22 cellular contexts compared by ENCODE assay signal in genomic region chr17:20541864-20542554, GRCh38. TPM values are rescaled to one million over a fixed set of nuclear protein-coding genes. Genes with fewer than 3 reads are reported as not detected.
A peak's percentile ranks its signal among the peaks of the same experiment; 100 is the strongest.
DNase-seq lines count a peak whose midpoint lies in the region; ATAC-seq and TF ChIP-seq lines count a peak whose summit lies in the region.
"Not testable (repeated sequence)": the region's sequence is repeated elsewhere in the genome, so short reads cannot be mapped to it uniquely, and the experiment has no call there.
"Had no signal": no experiment of that assay in that cellular context is flagged by ENCODE, and none has a peak within 500 bp of the region (broad histone marks: within the 10 kb centered on the region; RNA-seq: fewer than 3 reads in every experiment).

No MANE protein-coding gene starts in this region.

- not testable (repeated sequence) for H3K4me3 Mint-ChIP-seq in activated naive CD4-positive, alpha-beta T cell treated with anti-CD3 and anti-CD28 coated beads for 36 hours

- not testable (repeated sequence) for H3K27ac ChIP-seq in OCI-LY7 (ENCODE audit: low read depth, low read length, poor library complexity, severe bottlenecking)

- H3K9me3 Mint-ChIP-seq in activated naive CD4-positive, alpha-beta T cell treated with anti-CD3 and anti-CD28 coated beads for 36 hours = not testable (repeated sequence)

- not testable (repeated sequence) for H3K4me2 ChIP-seq in OCI-LY7 (ENCODE audit: low read length)

- not testable (repeated sequence) for H3K27ac Mint-ChIP-seq in activated naive CD4-positive, alpha-beta T cell treated with anti-CD3 and anti-CD28 coated beads for 36 hours

- H3K4me1 Mint-ChIP-seq in activated naive CD4-positive, alpha-beta T cell treated with anti-CD3 and anti-CD28 coated beads for 36 hours (ENCODE audit: low read depth) = not testable (repeated sequence)

- H3K79me2 ChIP-seq in OCI-LY7 (ENCODE audit: insufficient read depth, low read depth, low read length) = not testable (repeated sequence)

- H3K36me3 ChIP-seq in OCI-LY7 (ENCODE audit: insufficient read depth, low read length); mucosa of descending colon (ENCODE audit: low read depth): not testable (repeated sequence)

- BruUV-seq in OCI-LY7 (replicated peaks; lab: Mats Ljungman, UMichigan) = not testable (repeated sequence)

- intact Hi-C loops in OCI-LY7 (cut with micrococcal nuclease; ENCODE audit: unreplicated experiment); activated naive CD4-positive, alpha-beta T cell treated with anti-CD3 and anti-CD28 coated beads for 36 hours (cut with micrococcal nuclease); Right ventricle myocardium inferior (cut with DNase I); mucosa of descending colon (cut with DNase I, micrococcal nuclease): not testable (repeated sequence)

- POLR2A ChIA-PET in OCI-LY7 (lab: Charles Lee) = interaction anchor here (0.6 kb wide), 2 partner anchors 337 to 647 kb away, joined by 3 to 5 read pairs; no protein-coding TSS in a partner anchor

- DNase-seq in EL = peak; percentile 8
- DNase-seq in LHCN-M2 (ENCODE audit: low read depth) = peak; percentile 2
- not testable (repeated sequence) for DNase-seq in OCI-LY7 (ENCODE audit: low spot score); Right ventricle myocardium inferior (ENCODE audit: missing footprints)
- DNase-seq in activated naive CD4-positive, alpha-beta T cell treated with anti-CD3 and anti-CD28 coated beads for 36 hours = peak; percentile 30
- DNase-seq in dermis blood vessel endothelial cell = peak; percentile 7
- DNase-seq in mucosa of descending colon = peak in 1 of 3 donors; percentile 44

- H4K20me1 ChIP-seq in OCI-LY7 (ENCODE audit: insufficient read depth, low read length) = not testable (repeated sequence)

- peak; percentile 67 for ATAC-seq in Right ventricle myocardium inferior
- peak; percentile 94 for ATAC-seq in mucosa of descending colon

- CTCF ChIA-PET in OCI-LY7 (lab: Charles Lee; ENCODE audit: unreplicated experiment); activated naive CD4-positive, alpha-beta T cell treated with anti-CD3 and anti-CD28 coated beads for 36 hours (lab: Charles Lee): not testable (repeated sequence)

- H3K4me3 ChIP-seq in OCI-LY7 (ENCODE audit: low read depth, low read length, poor library complexity, severe bottlenecking); mucosa of descending colon: not testable (repeated sequence)

- H2AFZ ChIP-seq in OCI-LY7 (ENCODE audit: low read length) = 0 out of 2 replicates have a peak overlapping the region, but pooled peaks have one; percentile 41

- peaks cover 19% of the 10 kb centered on the region for H3K4me1 ChIP-seq in OCI-LY7 (ENCODE audit: insufficient read depth, low read length, poor library complexity, severe bottlenecking)
- H3K4me1 ChIP-seq in mucosa of descending colon (ENCODE audit: low read depth) = not testable (repeated sequence)

- not testable (repeated sequence) for TF ChIP-seq CTCF in OCI-LY7 (conservative IDR thresholded peaks at IDR 0.05; ENCODE audit: low read length); mucosa of descending colon (IDR thresholded peaks at IDR 0.05)

- H3K9me3 ChIP-seq in OCI-LY7 (ENCODE audit: low read length); mucosa of descending colon: not testable (repeated sequence)

- H3K36me3 Mint-ChIP-seq in activated naive CD4-positive, alpha-beta T cell treated with anti-CD3 and anti-CD28 coated beads for 36 hours (ENCODE audit: low read depth) = not testable (repeated sequence)

- H3K27me3 Mint-ChIP-seq in activated naive CD4-positive, alpha-beta T cell treated with anti-CD3 and anti-CD28 coated beads for 36 hours (ENCODE audit: low read depth) = not testable (repeated sequence)

- not testable (repeated sequence) for H3K9me2 ChIP-seq in OCI-LY7 (ENCODE audit: insufficient read depth, low read length)

RNA-seq across cellular contexts. Expression of gene CDRT15L2, which starts 37.5 kb away (rescaled TPM):
- total RNA-seq in LHCN-M2 (2014; rRNA removed) = not detected in 2 replicates
- not detected for polyA plus RNA-seq in LHCN-M2 (2012)
- total RNA-seq in OCI-LY7 (2014; rRNA removed; shearing (Covaris generic)) = not detected in 2 replicates
- not detected in 2 replicates for total RNA-seq in OCI-LY7 (2022)
- not detected for total RNA-seq in activated naive CD4-positive, alpha-beta T cell treated with anti-CD3 and anti-CD28 coated beads for 36 hours
- not detected in 2 replicates for total RNA-seq in dermis blood vessel endothelial cell
- not detected for total RNA-seq in Right ventricle myocardium inferior
- total RNA-seq in mucosa of descending colon = not detected
- total RNA-seq: activated CD4-positive, alpha-beta memory T cell treated with anti-CD3 and anti-CD28 coated beads, Interleukin-2, amount 10 ng/mL, durations not matched to agents 7 days and 5 days; activated naive CD8-positive, alpha-beta T cell treated with anti-CD3 and anti-CD28 coated beads for 36 hours; activated T-helper 2 cell treated with anti-CD3 and anti-CD28 coated beads, Interferon-gamma antibody, Interleukin-2, Interleukin-4, amounts not matched to agents 10 μg/mL and 5 μg/mL and 100 μg/mL, durations not matched to agents 14 hours and 24 hours and 36 hours; astrocyte; CD8-positive, alpha-beta T cell; G401; GM23248; heart right ventricle; left cardiac atrium; naive thymus-derived CD4-positive, alpha-beta T cell; omental fat pad; SJSA1; T-helper 1 cell treated with Interleukin-12 subunit alpha and Interleukin-12 subunit beta and Interleukin-4 antibody, amounts not matched to agents 30 ng/mL and 1 ng/mL, for 36 hours; vagina had no signal
- polyA plus RNA-seq: GM23248; heart right ventricle; naive thymus-derived CD4-positive, alpha-beta T cell; thymus had no signal
